ENCODE assay signal across 18 cellular contexts in genomic region chr6:157469378-157469777, GRCh38.
DNase-seq lines count a peak whose midpoint lies in the region; ATAC-seq and TF ChIP-seq lines count a peak whose summit lies in the region.
"Had no signal": no experiment of that assay in that cellular context is flagged by ENCODE, and none has a peak within 500 bp of the region (broad histone marks: within the 10 kb centered on the region; RNA-seq: fewer than 3 reads in every experiment).

No MANE protein-coding gene starts in this region.

- H3K36me3 ChIP-seq in breast epithelium (no peaks in the 10 kb centered on the region), stomach (no peaks in the 10 kb centered on the region)

- peaks cover 9% of the 10 kb centered on the region for H3K4me1 Mint-ChIP-seq in CD14-positive monocyte

- peaks cover 0 to 2% of the 10 kb centered on the region in 2 donors for H3K36me3 Mint-ChIP-seq in CD14-positive monocyte
- H3K36me3 Mint-ChIP-seq: natural killer cell had no signal

- H3K9me3 ChIP-seq in breast epithelium (no peaks in the 10 kb centered on the region), stomach (no peaks in the 10 kb centered on the region)

- H3K27me3 ChIP-seq in breast epithelium (no peaks in the 10 kb centered on the region), stomach (no peaks in the 10 kb centered on the region)

- 65 to 93% (median 83%) methylated on average over 5 of the region's 5 CpGs for WGBS in stomach, 5 donors

- no peaks in the 10 kb centered on the region for H3K4me1 ChIP-seq in breast epithelium
- H3K4me1 ChIP-seq in stomach = no peaks in the 10 kb centered on the region

- peaks cover 0 to 2% (median 0%) of the 10 kb centered on the region in 3 donors for H3K27me3 Mint-ChIP-seq in CD14-positive monocyte (ENCODE audit: low read depth in 3 of 3)

- H3K4me3 ChIP-seq in breast epithelium (no peak overlapping the region), stomach (no peak overlapping the region)

- DNase-seq in GM04503 (ENCODE audit: low read depth) = peak; percentile 17
- DNase-seq in MV-4-11 (lab: John Stamatoyannopoulos, UW) = peak; percentile 94
- no peak for DNase-seq in breast epithelium (ENCODE audit: low spot score in 2 of 2)
- no peak for DNase-seq in left lobe of liver (ENCODE audit: low spot score)
- no peak for DNase-seq in CD14-positive monocyte (ENCODE audit: low spot score)
- DNase-seq in stomach = no peak
- DNase-seq in COLO829 (ENCODE audit: low spot score) = no peak
- DNase-seq: activated CD4-positive, CD25-positive, alpha-beta regulatory T cell treated with anti-CD3 and anti-CD28 coated beads, Interleukin-2, amount 50 U/mL, for 72 hours; activated gamma-delta T cell; aorta; DMS 273 treated with DMSO at 0.1 percent for 48 hours; glutamatergic neuron; mesenchymal stem cell; natural killer cell; NCI-H187 treated with DMSO at 0.1 percent for 48 hours; small intestine had no signal

- intact Hi-C loops in breast epithelium (cut with DNase I; ENCODE audit: low total_unique reads) = no loop called here
- intact Hi-C loops in CD14-positive monocyte (cut with micrococcal nuclease) = no loop called here
- intact Hi-C loops in stomach (cut with DNase I; ENCODE audit: low total_unique reads) = no loop called here

- no peak for TF ChIP-seq EP300 in stomach (IDR thresholded peaks at IDR 0.05)

- H3K9me3 Mint-ChIP-seq in CD14-positive monocyte = no peaks in the 10 kb centered on the region
- H3K9me3 Mint-ChIP-seq: natural killer cell; T-helper 2 cell treated with Interferon-gamma antibody and Interleukin-4, amounts not matched to agents 5 μg/mL and 100 μg/mL, for 36 hours had no signal

- peak overlapping the region in 2 of 7 donors; percentile 20 to 72 for H3K27ac Mint-ChIP-seq in CD14-positive monocyte
- H3K27ac Mint-ChIP-seq: T-helper 2 cell treated with Interferon-gamma antibody and Interleukin-4, amounts not matched to agents 5 μg/mL and 100 μg/mL, for 36 hours had no signal

- TF ChIP-seq CTCF in breast epithelium (IDR thresholded peaks at IDR 0.05) (no peak), CD14-positive monocyte (IDR thresholded peaks at IDR 0.05) (no peak), stomach (IDR thresholded peaks at IDR 0.05) (no peak)

- no peak overlapping the region for H3K4me3 Mint-ChIP-seq in CD14-positive monocyte
- H3K4me3 Mint-ChIP-seq: natural killer cell; T-helper 2 cell treated with Interferon-gamma antibody and Interleukin-4, amounts not matched to agents 5 μg/mL and 100 μg/mL, for 36 hours had no signal

- H3K27ac ChIP-seq in breast epithelium = peak overlapping the region; percentile 36 to 62
- no peak overlapping the region for H3K27ac ChIP-seq in stomach

- peak; percentile 78 for ATAC-seq in left lobe of liver
- ATAC-seq in HG02870 (IDR thresholded peaks at IDR 0.05; ENCODE audit: unreplicated experiment) = no peak
- ATAC-seq: natural killer cell had no signal

- TF ChIP-seq POLR2A in breast epithelium (IDR thresholded peaks at IDR 0.05) (no peak), stomach (IDR thresholded peaks at IDR 0.05) (no peak)

Comparison
In these comparisons a context has a peak if more than half of its experiments do, and no peak if none do; other contexts are left out.
1. DNase-seq: peak in GM04503 (single experiment) and MV-4-11 (single experiment); none in breast epithelium (0 of 2), left lobe of liver (single experiment), CD14-positive monocyte (single experiment), stomach (single experiment) and COLO829 (single experiment).
2. H3K27ac ChIP-seq: peak in breast epithelium (2 of 2); none in stomach (0 of 5).